Comparison of ENCODE assay signal across 2 cellular contexts in the genomic region with DNA sequence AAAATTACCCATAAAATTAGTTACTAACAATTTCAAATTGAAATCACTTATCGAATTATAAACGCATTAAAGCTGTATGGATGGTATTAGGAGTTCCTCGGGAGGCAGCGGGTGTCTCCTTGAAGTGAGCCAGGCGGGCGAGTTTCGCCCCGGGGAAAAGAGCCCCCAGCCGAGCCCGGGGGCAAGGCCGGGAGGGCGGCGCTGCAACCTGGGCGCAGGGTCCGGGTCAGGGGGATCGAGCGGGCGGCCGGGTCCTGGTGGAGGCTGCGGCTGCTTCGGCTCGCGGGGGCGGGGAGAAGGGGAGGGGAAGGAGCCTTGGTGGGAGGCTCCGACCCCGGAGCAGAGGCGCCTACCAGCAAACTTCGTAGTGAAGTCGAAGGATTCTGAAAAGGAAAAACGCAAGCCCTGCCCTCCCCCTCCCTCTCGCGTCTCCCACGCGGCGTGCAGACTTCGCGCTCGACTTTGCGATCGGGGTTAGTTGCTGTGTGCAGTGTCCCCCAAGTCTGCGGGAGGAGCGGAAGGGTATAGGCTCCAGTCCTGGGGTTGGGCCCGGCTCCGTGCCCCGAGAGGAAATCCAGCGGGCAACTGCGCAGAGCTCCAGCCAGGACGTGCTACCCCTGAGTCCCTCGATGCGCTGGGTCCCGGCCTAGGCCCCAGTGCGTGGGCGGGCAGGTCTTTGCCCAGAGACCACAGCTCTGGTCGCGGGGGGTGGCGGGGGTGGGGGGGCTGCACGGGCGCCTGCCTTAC.
A peak's percentile ranks its signal among the peaks of the same experiment; 100 is the strongest.
TF ChIP-seq lines count a peak whose summit lies in the region.

No MANE protein-coding gene starts in this region.

TF ChIP-seq in IMR-90, 13 proteins besides CTCF, POLR2A, EP300 and RAD21:
- TF ChIP-seq SMC3 (IDR thresholded peaks at IDR 0.05; ENCODE audit: low read depth, low read length) = 0 out of 2 replicates have a peak, but pooled peaks have one; percentile 0
- TF ChIP-seq MAZ (IDR thresholded peaks at IDR 0.05; ENCODE audit: borderline replicate concordance, low read depth, low read length) = peak; percentile 13; the same call in 1 of the 2 replicates
- no peak for TF ChIP-seq CEBPB (IDR thresholded peaks at IDR 0.05; ENCODE audit: low read depth, low read length)

TF ChIP-seq in H1, 55 proteins besides CTCF, POLR2A, EP300 and RAD21:
- TF ChIP-seq, protein P1, sequence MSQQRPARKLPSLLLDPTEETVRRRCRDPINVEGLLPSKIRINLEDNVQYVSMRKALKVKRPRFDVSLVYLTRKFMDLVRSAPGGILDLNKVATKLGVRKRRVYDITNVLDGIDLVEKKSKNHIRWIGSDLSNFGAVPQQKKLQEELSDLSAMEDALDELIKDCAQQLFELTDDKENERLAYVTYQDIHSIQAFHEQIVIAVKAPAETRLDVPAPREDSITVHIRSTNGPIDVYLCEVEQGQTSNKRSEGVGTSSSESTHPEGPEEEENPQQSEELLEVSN (IDR thresholded peaks at IDR 0.05) = no peak; the same call in 1 of the 2 replicates
- TF ChIP-seq RBBP5 (IDR thresholded peaks at IDR 0.05; ENCODE audit: borderline replicate concordance, low read depth, low read length) (peak; percentile 52; the same call in 1 of the 2 replicates), RNF2 (IDR thresholded peaks at IDR 0.05; ENCODE audit: borderline replicate concordance, low read depth, low read length, missing control alignments, poor library complexity, severe bottlenecking) (peak; percentile 66), HDAC2 (IDR thresholded peaks at IDR 0.05; ENCODE audit: borderline replicate concordance in 1 of 2, low read depth in 2 of 2, low read length in 2 of 2) (0 out of 4 replicates have a peak, but pooled peaks of 1 of the 2 experiments have one; percentile 36), EGR1 (IDR thresholded peaks at IDR 0.05; ENCODE audit: borderline replicate concordance, low read depth, low read length) (peak; percentile 75; the same call in 1 of the 2 replicates), KDM4A (IDR thresholded peaks at IDR 0.05; ENCODE audit: low read depth, low read length, severe bottlenecking) (peak; percentile 17), CREB1 (IDR thresholded peaks at IDR 0.05) (no peak), ASH2L (IDR thresholded peaks at IDR 0.05; ENCODE audit: low read length) (peak; percentile 60), BRCA1 (IDR thresholded peaks at IDR 0.05; ENCODE audit: low read depth, low read length) (no peak)
- TF ChIP-seq, protein P2, sequence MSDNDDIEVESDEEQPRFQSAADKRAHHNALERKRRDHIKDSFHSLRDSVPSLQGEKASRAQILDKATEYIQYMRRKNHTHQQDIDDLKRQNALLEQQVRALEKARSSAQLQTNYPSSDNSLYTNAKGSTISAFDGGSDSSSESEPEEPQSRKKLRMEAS (IDR thresholded peaks at IDR 0.05) = no peak
